In the genomic region with DNA sequence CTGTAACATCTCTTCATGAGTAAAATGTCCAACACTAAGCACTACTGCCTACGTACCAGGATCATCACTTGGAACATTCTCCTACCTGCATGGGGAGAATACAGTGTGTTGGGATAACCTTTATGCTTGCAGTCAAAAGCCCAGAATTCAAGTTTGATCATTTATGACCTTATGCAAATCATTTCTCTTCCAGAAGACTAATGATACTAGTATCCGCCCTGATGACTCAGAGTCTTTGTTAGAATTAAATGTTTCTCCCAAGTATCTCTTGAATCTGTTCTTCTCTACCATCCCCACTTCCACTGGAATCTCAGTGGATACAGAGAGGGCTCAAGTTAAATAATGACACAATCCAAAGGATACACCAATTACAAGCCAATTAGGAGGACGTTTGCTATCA, we compare ENCODE assay signal across 1 cellular context.
A peak's percentile ranks its signal among the peaks of the same experiment; 100 is the strongest.
TF ChIP-seq lines count a peak whose summit lies in the region.

No MANE protein-coding gene starts in this region.

TF ChIP-seq in K562, 482 proteins besides CTCF, POLR2A, EP300 and RAD21:
- peak; percentile 26 for TF ChIP-seq TBP (optimal IDR thresholded peaks at IDR 0.05; ENCODE audit: low read depth, low read length)
- no peak for TF ChIP-seq COPS2 (conservative IDR thresholded peaks at IDR 0.05)
- no peak for TF ChIP-seq ZNF780A (CRISPR knock-in tag; IDR thresholded peaks at IDR 0.05)
- TF ChIP-seq ATF3 (IDR thresholded peaks at IDR 0.05), result peak; percentile 35; the same call in 1 of the 2 replicates
- no peak for TF ChIP-seq ATF3 (CRISPR knock-in tag; conservative IDR thresholded peaks at IDR 0.05)
